In genomic region chr5:151123897-151124751, GRCh38 we compare ENCODE assay signal across 8 cellular contexts. TPM values are rescaled to one million over a fixed set of nuclear protein-coding genes. Genes with fewer than 3 reads are reported as not detected.
DNase-seq lines count a peak whose midpoint lies in the region; ATAC-seq and TF ChIP-seq lines count a peak whose summit lies in the region.

No MANE protein-coding gene starts in this region.

- peaks cover 89% of the 10 kb centered on the region for H3K36me3 ChIP-seq in upper lobe of right lung

- peaks cover 14 to 37% of the 10 kb centered on the region in 2 donors for H3K36me3 Mint-ChIP-seq in activated T-cell treated with anti-CD3 and anti-CD28 coated beads, Interleukin-2, amount 50 U/mL, for 72 hours (ENCODE audit: insufficient read depth in 2 of 2)

- in situ Hi-C loops in GM13977 (cut with MboI; ENCODE audit: low pct_unique_long_range_greater_than_20kb, low sequenced_read_pairs, unreplicated experiment): loop anchor here (5.0 kb wide), 1 partner anchor 38 kb away; no protein-coding TSS in a partner anchor

- H3K9me3 Mint-ChIP-seq in activated T-cell treated with anti-CD3 and anti-CD28 coated beads, Interleukin-2, amount 50 U/mL, for 72 hours: no peaks in the 10 kb centered on the region

- H3K9me3 ChIP-seq in upper lobe of right lung: no peaks in the 10 kb centered on the region

- intact Hi-C loops in upper lobe of right lung (cut with DNase I): loop anchor here (10.0 kb wide), 1 partner anchor 111 kb away; no protein-coding TSS in a partner anchor

- H3K4me3 Mint-ChIP-seq in activated T-cell treated with anti-CD3 and anti-CD28 coated beads, Interleukin-2, amount 50 U/mL, for 72 hours: peak overlapping the region; percentile 28 to 88

- peaks cover 49% of the 10 kb centered on the region for H3K4me1 Mint-ChIP-seq in activated T-cell treated with anti-CD3 and anti-CD28 coated beads, Interleukin-2, amount 50 U/mL, for 72 hours (ENCODE audit: low read depth)

- peak; percentile 84 for DNase-seq in GM13977 (ENCODE audit: low spot score)
- no peak for DNase-seq in HL-60 (ENCODE audit: low read depth in 1 of 2, low spot score in 1 of 2)
- DNase-seq in activated T-cell treated with anti-CD3 and anti-CD28 coated beads, Interleukin-2, amount 50 U/mL, for 72 hours: peak; percentile 32 to 71
- DNase-seq in kidney tubule cell (ENCODE audit: low spot score): peak; percentile 73
- no peak for DNase-seq in upper lobe of right lung
- no peak for DNase-seq in SW480 (ENCODE audit: low spot score)
- no peak for DNase-seq in SKM-1 treated with dmso at 0.1 percent for 144 hours (lab: John Stamatoyannopoulos, UW; ENCODE audit: unreplicated experiment)

- H3K27ac Mint-ChIP-seq in activated T-cell treated with anti-CD3 and anti-CD28 coated beads, Interleukin-2, amount 50 U/mL, for 72 hours: peak overlapping the region; percentile 98

- no peak overlapping the region for H3K4me3 ChIP-seq in HL-60 (replicated peaks; ENCODE audit: insufficient read depth, low read length)
- no peak overlapping the region for H3K4me3 ChIP-seq in upper lobe of right lung

- ATAC-seq in GM21528 (IDR thresholded peaks at IDR 0.05; ENCODE audit: low FRiP score, unreplicated experiment): peak; percentile 81
- peak; percentile 41 to 67 for ATAC-seq in activated T-cell treated with anti-CD3 and anti-CD28 coated beads, Interleukin-2, amount 50 U/mL, for 72 hours (replicated peaks in 1 of 2)
- ATAC-seq in upper lobe of right lung: no peak

- H3K27me3 Mint-ChIP-seq in activated T-cell treated with anti-CD3 and anti-CD28 coated beads, Interleukin-2, amount 50 U/mL, for 72 hours (ENCODE audit: low read depth): no peaks in the 10 kb centered on the region

- H3K4me1 ChIP-seq in upper lobe of right lung: peaks cover 9% of the 10 kb centered on the region

- TF ChIP-seq CTCF in GM13977 (IDR thresholded peaks at IDR 0.05; ENCODE audit: extremely low read depth, insufficient read depth, missing control alignments) (no peak), HL-60 (IDR thresholded peaks at IDR 0.05; ENCODE audit: insufficient read depth, low read length) (no peak), upper lobe of right lung (IDR thresholded peaks at IDR 0.05) (no peak)

- H3K27me3 ChIP-seq in HL-60 (ENCODE audit: insufficient read depth, poor library complexity, severe bottlenecking) (no peaks in the 10 kb centered on the region), upper lobe of right lung (no peaks in the 10 kb centered on the region)

- H3K27ac ChIP-seq in HL-60 (replicated peaks): 0 out of 2 replicates have a peak overlapping the region, but pooled peaks have one; percentile 7
- H3K27ac ChIP-seq in upper lobe of right lung: peak overlapping the region; percentile 11

RNA-seq across cellular contexts. Expression of gene ANXA6, which starts 33.5 kb away (rescaled TPM):
- total RNA-seq in activated T-cell treated with anti-CD3 and anti-CD28 coated beads, Interleukin-2, amount 50 U/mL, for 72 hours: 100 to 1,000 TPM; 127 to 171 TPM
- 143 TPM for total RNA-seq in upper lobe of right lung

RNA-seq across cellular contexts. Expression of gene TNIP1, which starts 43.3 kb away (rescaled TPM):
- total RNA-seq in activated T-cell treated with anti-CD3 and anti-CD28 coated beads, Interleukin-2, amount 50 U/mL, for 72 hours: 100 to 1,000 TPM; 358 to 420 TPM
- total RNA-seq in upper lobe of right lung: 120 TPM

Comparison
In these comparisons a context has a peak if more than half of its experiments do, and no peak if none do; other contexts are left out.
1. DNase-seq: peak in GM13977 (single experiment), activated T-cell treated with anti-CD3 and anti-CD28 coated beads, Interleukin-2, amount 50 U/mL, for 72 hours (2 of 2) and kidney tubule cell (single experiment); none in HL-60 (0 of 2), upper lobe of right lung (single experiment), SW480 (single experiment) and SKM-1 treated with dmso at 0.1 percent for 144 hours (single experiment).